29 cellular contexts compared by ENCODE assay signal in the genomic region with DNA sequence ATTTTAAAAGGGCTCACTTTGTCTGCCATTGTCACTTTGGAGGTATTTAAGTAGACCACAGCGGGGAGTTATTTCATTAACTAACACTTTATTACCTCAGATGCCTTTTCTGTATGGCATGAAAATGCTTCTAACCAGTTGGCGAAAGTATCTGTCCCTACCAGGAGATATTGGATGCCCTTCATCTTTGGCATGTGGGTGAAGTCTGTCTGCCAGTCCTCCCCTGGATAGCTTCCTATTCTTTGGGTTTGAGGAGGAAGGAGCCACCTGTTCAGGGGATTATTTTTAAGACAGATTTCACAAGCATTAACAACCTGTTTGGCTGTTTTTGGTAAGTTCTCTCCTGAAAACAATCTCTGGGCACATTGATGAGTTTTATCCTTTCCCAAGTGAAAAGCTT. TPM values are rescaled to one million over a fixed set of nuclear protein-coding genes. Genes with fewer than 3 reads are reported as not detected.
"Had no signal": no experiment of that assay in that cellular context is flagged by ENCODE, and none has a peak within 500 bp of the region (broad histone marks: within the 10 kb centered on the region; RNA-seq: fewer than 3 reads in every experiment).

No MANE protein-coding gene starts in this region.

- H3K9me3 Mint-ChIP-seq: stimulated activated effector memory CD8-positive, alpha-beta T cell treated with anti-CD3 and anti-CD28 coated beads, Interleukin-12 subunit alpha, Interleukin-12 subunit beta, amount 100 ng/mL, for 72 hours; stimulated activated memory B cell treated with anti-CD40 and anti-IgM and Interleukin-4, amounts not matched to agents 10 μg/mL and 1 μg/mL and 100 μg/mL, for 72 hours; stimulated activated naive B cell treated with anti-CD40 and anti-IgM and Interleukin-4, amounts not matched to agents 10 μg/mL and 1 μg/mL and 100 μg/mL, for 72 hours; stimulated activated naive CD8-positive, alpha-beta T cell treated with anti-CD3 and anti-CD28 coated beads, Interleukin-15, Interleukin-2, amounts not matched to agents 100 ng/mL and 50 ng/mL, for 24 hours; type B pancreatic cell had no signal

- H3K27ac Mint-ChIP-seq: stimulated activated effector memory CD8-positive, alpha-beta T cell treated with anti-CD3 and anti-CD28 coated beads, Interleukin-12 subunit alpha, Interleukin-12 subunit beta, amount 100 ng/mL, for 72 hours; stimulated activated naive B cell treated with anti-CD40 and anti-IgM and Interleukin-4, amounts not matched to agents 10 μg/mL and 1 μg/mL and 100 μg/mL, for 72 hours; stimulated activated naive CD8-positive, alpha-beta T cell treated with anti-CD3 and anti-CD28 coated beads, Interleukin-15, Interleukin-2, amounts not matched to agents 100 ng/mL and 50 ng/mL, for 24 hours; type B pancreatic cell had no signal

- ATAC-seq: stimulated activated effector memory CD8-positive, alpha-beta T cell treated with anti-CD3 and anti-CD28 coated beads, Interleukin-12 subunit alpha, Interleukin-12 subunit beta, amount 100 ng/mL, for 72 hours; stimulated activated memory B cell treated with anti-CD40 and anti-IgM and Interleukin-4, amounts not matched to agents 10 μg/mL and 1 μg/mL and 100 μg/mL, for 72 hours; stimulated activated naive B cell treated with anti-CD40 and anti-IgM and Interleukin-4, amounts not matched to agents 10 μg/mL and 1 μg/mL and 100 μg/mL, for 72 hours; stimulated activated naive CD8-positive, alpha-beta T cell treated with anti-CD3 and anti-CD28 coated beads, Interleukin-15, Interleukin-2, amounts not matched to agents 100 U/mL and 50 U/mL, for 24 hours; upper lobe of right lung had no signal

- H3K4me3 Mint-ChIP-seq: stimulated activated effector memory CD8-positive, alpha-beta T cell treated with anti-CD3 and anti-CD28 coated beads, Interleukin-12 subunit alpha, Interleukin-12 subunit beta, amount 100 ng/mL, for 72 hours; stimulated activated memory B cell treated with anti-CD40 and anti-IgM and Interleukin-4, amounts not matched to agents 10 μg/mL and 1 μg/mL and 100 μg/mL, for 72 hours; stimulated activated naive B cell treated with anti-CD40 and anti-IgM and Interleukin-4, amounts not matched to agents 10 μg/mL and 1 μg/mL and 100 μg/mL, for 72 hours; stimulated activated naive CD8-positive, alpha-beta T cell treated with anti-CD3 and anti-CD28 coated beads, Interleukin-15, Interleukin-2, amounts not matched to agents 100 ng/mL and 50 ng/mL, for 24 hours; type B pancreatic cell had no signal

- H3K27me3 Mint-ChIP-seq: stimulated activated memory B cell treated with anti-CD40 and anti-IgM and Interleukin-4, amounts not matched to agents 10 μg/mL and 1 μg/mL and 100 μg/mL, for 72 hours; stimulated activated naive B cell treated with anti-CD40 and anti-IgM and Interleukin-4, amounts not matched to agents 10 μg/mL and 1 μg/mL and 100 μg/mL, for 72 hours; type B pancreatic cell had no signal

- H3K4me1 Mint-ChIP-seq: stimulated activated effector memory CD8-positive, alpha-beta T cell treated with anti-CD3 and anti-CD28 coated beads, Interleukin-12 subunit alpha, Interleukin-12 subunit beta, amount 100 ng/mL, for 72 hours had no signal

- H3K36me3 Mint-ChIP-seq: stimulated activated effector memory CD8-positive, alpha-beta T cell treated with anti-CD3 and anti-CD28 coated beads, Interleukin-12 subunit alpha, Interleukin-12 subunit beta, amount 100 ng/mL, for 72 hours; stimulated activated memory B cell treated with anti-CD40 and anti-IgM and Interleukin-4, amounts not matched to agents 10 μg/mL and 1 μg/mL and 100 μg/mL, for 72 hours; stimulated activated naive B cell treated with anti-CD40 and anti-IgM and Interleukin-4, amounts not matched to agents 10 μg/mL and 1 μg/mL and 100 μg/mL, for 72 hours; type B pancreatic cell had no signal

- DNase-seq: stimulated activated CD4-positive, alpha-beta T cell treated with anti-CD3 and anti-CD28 coated beads, Interleukin-2, amount 100 ng/mL, for 48 hours; stimulated activated CD4-positive, alpha-beta T cell treated with anti-CD3 and anti-CD28 coated beads, Interleukin-4, amount 100 ng/mL, for 1 hour; stimulated activated CD4-positive, alpha-beta T cell treated with anti-CD3 and anti-CD28 coated beads, Interleukin-4, amount 100 ng/mL, for 24 hours; stimulated activated CD4-positive, alpha-beta T cell treated with anti-CD3 and anti-CD28 coated beads, Interleukin-4, amount 100 ng/mL, for 4 hours; stimulated activated CD8-positive, alpha-beta memory T cell treated with anti-CD3 and anti-CD28 coated beads, Interleukin-4, amount 100 ng/mL, for 48 hours; stimulated activated naive B cell treated with anti-CD40 and anti-IgM and Interleukin-4, amounts not matched to agents 10 μg/mL and 1 μg/mL and 100 μg/mL, for 72 hours; stimulated activated naive CD4-positive, alpha-beta T cell; stimulated activated naive CD4-positive, alpha-beta T cell treated with Interleukin-2 at 50 U/mL for 16 hours; stimulated activated naive CD8-positive, alpha-beta T cell treated with anti-CD3 and anti-CD28 coated beads, Interleukin-15, Interleukin-2, amounts not matched to agents 100 U/mL and 50 U/mL, for 24 hours; stomach; substantia nigra; testis; thyroid gland; tibial artery; transverse colon; trophoblast cell; upper lobe of left lung; upper lobe of right lung; uterus had no signal

RNA-seq across cellular contexts. Expression of gene MS4A6E, which starts 17.1 kb away (rescaled TPM):
- total RNA-seq: stomach, suprapubic skin, temporal lobe, thoracic aorta, thyroid gland, tibial nerve, transverse colon, upper lobe of right lung, ureter, urinary bladder, uterus had no signal

RNA-seq across cellular contexts. Expression of gene MS4A14, which starts 52.1 kb away (rescaled TPM):
- total RNA-seq: temporal lobe had no signal
